ENCODE assay signal across 12 cellular contexts in genomic region chr11:65362320-65362931, GRCh38. TPM values are rescaled to one million over a fixed set of nuclear protein-coding genes. Genes with fewer than 3 reads are reported as not detected.
DNase-seq lines count a peak whose midpoint lies in the region; ATAC-seq and TF ChIP-seq lines count a peak whose summit lies in the region.
"Had no signal": no experiment of that assay in that cellular context is flagged by ENCODE, and none has a peak within 500 bp of the region (broad histone marks: within the 10 kb centered on the region; RNA-seq: fewer than 3 reads in every experiment).

No MANE protein-coding gene starts in this region.

- no peak overlapping the region for H3K4me3 Mint-ChIP-seq in activated CD8-positive, alpha-beta T cell treated with anti-CD3 and anti-CD28 coated beads for 36 hours
- no peak overlapping the region for H3K4me3 Mint-ChIP-seq in stimulated activated naive CD8-positive, alpha-beta T cell treated with anti-CD3 and anti-CD28 coated beads, Interleukin-15, amount 100 ng/mL, for 72 hours
- H3K4me3 Mint-ChIP-seq: activated naive CD4-positive, alpha-beta T cell treated with anti-CD3 and anti-CD28 coated beads, Interleukin-2, amount 50 U/mL, for 24 hours had no signal

- no peaks in the 10 kb centered on the region for H3K27me3 Mint-ChIP-seq in activated CD8-positive, alpha-beta T cell treated with anti-CD3 and anti-CD28 coated beads for 36 hours
- no peaks in the 10 kb centered on the region for H3K27me3 Mint-ChIP-seq in stimulated activated naive CD8-positive, alpha-beta T cell treated with anti-CD3 and anti-CD28 coated beads, Interleukin-15, amount 100 ng/mL, for 72 hours
- H3K27me3 Mint-ChIP-seq: activated naive CD4-positive, alpha-beta T cell treated with anti-CD3 and anti-CD28 coated beads, Interleukin-2, amount 50 U/mL, for 24 hours had no signal

- H3K4me1 Mint-ChIP-seq in activated CD8-positive, alpha-beta T cell treated with anti-CD3 and anti-CD28 coated beads for 36 hours (ENCODE audit: low read depth), result peaks cover 3% of the 10 kb centered on the region
- H3K4me1 Mint-ChIP-seq in stimulated activated naive CD8-positive, alpha-beta T cell treated with anti-CD3 and anti-CD28 coated beads, Interleukin-15, amount 100 ng/mL, for 72 hours, result peaks cover 6% of the 10 kb centered on the region

- peak overlapping the region in 1 of 2 donors; percentile 34 for H3K27ac Mint-ChIP-seq in activated naive CD4-positive, alpha-beta T cell treated with anti-CD3 and anti-CD28 coated beads, Interleukin-2, amount 50 U/mL, for 72 hours
- H3K27ac Mint-ChIP-seq in activated CD8-positive, alpha-beta T cell treated with anti-CD3 and anti-CD28 coated beads for 36 hours, result peak overlapping the region; percentile 63
- no peak overlapping the region for H3K27ac Mint-ChIP-seq in stimulated activated naive CD8-positive, alpha-beta T cell treated with anti-CD3 and anti-CD28 coated beads, Interleukin-15, amount 100 ng/mL, for 72 hours
- H3K27ac Mint-ChIP-seq: activated naive CD4-positive, alpha-beta T cell treated with anti-CD3 and anti-CD28 coated beads, Interleukin-2, amount 50 U/mL, for 24 hours had no signal

- peak; percentile 74 to 80 for ATAC-seq in activated naive CD4-positive, alpha-beta T cell treated with anti-CD3 and anti-CD28 coated beads, Interleukin-2, amount 50 U/mL, for 72 hours
- peak; percentile 43 for ATAC-seq in HG03521 (IDR thresholded peaks at IDR 0.05; ENCODE audit: unreplicated experiment)
- ATAC-seq in activated CD8-positive, alpha-beta T cell treated with anti-CD3 and anti-CD28 coated beads for 36 hours, result peak; percentile 34
- peak; percentile 59 for ATAC-seq in stimulated activated naive CD8-positive, alpha-beta T cell treated with anti-CD3 and anti-CD28 coated beads, Interleukin-15, amount 100 ng/mL, for 72 hours
- no peak for ATAC-seq in HG02759 (IDR thresholded peaks at IDR 0.05; ENCODE audit: unreplicated experiment)
- ATAC-seq: gastrocnemius medialis had no signal

- TF ChIP-seq CTCF in activated CD8-positive, alpha-beta T cell treated with anti-CD3 and anti-CD28 coated beads for 36 hours (IDR thresholded peaks at IDR 0.05), result no peak

- DNase-seq in activated naive CD4-positive, alpha-beta T cell treated with anti-CD3 and anti-CD28 coated beads, Interleukin-2, amount 50 U/mL, for 72 hours (ENCODE audit: low spot score in 2 of 2), result no peak
- no peak for DNase-seq in activated naive CD4-positive, alpha-beta T cell treated with Interleukin-2 at 50 U/mL for 16 hours
- peak; percentile 8 for DNase-seq in activated CD8-positive, alpha-beta T cell treated with anti-CD3 and anti-CD28 coated beads for 36 hours
- no peak for DNase-seq in stimulated activated naive CD8-positive, alpha-beta T cell treated with anti-CD3 and anti-CD28 coated beads, Interleukin-15, amount 100 ng/mL, for 72 hours
- DNase-seq in hypothalamus (lab: John Stamatoyannopoulos, UW), result no peak
- no peak for DNase-seq in SIG-M5 treated with dmso at 0.1 percent for 504 hours (lab: John Stamatoyannopoulos, UW; ENCODE audit: unreplicated experiment)
- DNase-seq: colonic mucosa, gastrocnemius medialis, trophoblast cell had no signal

- POLR2A ChIA-PET in activated CD8-positive, alpha-beta T cell treated with anti-CD3 and anti-CD28 coated beads for 36 hours (lab: Charles Lee), result interaction anchor here (0.6 to 1.7 kb wide), 5 partner anchors 18 to 144 kb away, joined by 3 to 6 read pairs (median 4); partner anchors contain the start of gene MALAT1

- no peaks in the 10 kb centered on the region for H3K36me3 Mint-ChIP-seq in activated naive CD4-positive, alpha-beta T cell treated with anti-CD3 and anti-CD28 coated beads, Interleukin-2, amount 50 U/mL, for 72 hours
- no peaks in the 10 kb centered on the region for H3K36me3 Mint-ChIP-seq in activated CD8-positive, alpha-beta T cell treated with anti-CD3 and anti-CD28 coated beads for 36 hours (ENCODE audit: low read depth)
- H3K36me3 Mint-ChIP-seq: activated naive CD4-positive, alpha-beta T cell treated with anti-CD3 and anti-CD28 coated beads, Interleukin-2, amount 50 U/mL, for 24 hours had no signal

- no peaks in the 10 kb centered on the region for H3K9me3 Mint-ChIP-seq in activated naive CD4-positive, alpha-beta T cell treated with anti-CD3 and anti-CD28 coated beads, Interleukin-2, amount 50 U/mL, for 72 hours
- H3K9me3 Mint-ChIP-seq in activated CD8-positive, alpha-beta T cell treated with anti-CD3 and anti-CD28 coated beads for 36 hours, result no peaks in the 10 kb centered on the region
- no peaks in the 10 kb centered on the region for H3K9me3 Mint-ChIP-seq in stimulated activated naive CD8-positive, alpha-beta T cell treated with anti-CD3 and anti-CD28 coated beads, Interleukin-15, amount 100 ng/mL, for 72 hours
- H3K9me3 Mint-ChIP-seq: activated naive CD4-positive, alpha-beta T cell treated with anti-CD3 and anti-CD28 coated beads, Interleukin-2, amount 50 U/mL, for 24 hours had no signal

- CTCF ChIA-PET in activated CD8-positive, alpha-beta T cell treated with anti-CD3 and anti-CD28 coated beads for 36 hours (lab: Charles Lee), result interaction anchor here (0.8 to 1.5 kb wide), 3 partner anchors 12 to 231 kb away, joined by 3 to 4 read pairs (median 3); no protein-coding TSS in a partner anchor

- intact Hi-C loops in activated CD8-positive, alpha-beta T cell treated with anti-CD3 and anti-CD28 coated beads for 36 hours (cut with micrococcal nuclease), result no loop called here

RNA-seq across cellular contexts. Expression of gene TIGD3, which starts 7.9 kb away (rescaled TPM):
- total RNA-seq in activated naive CD4-positive, alpha-beta T cell treated with anti-CD3 and anti-CD28 coated beads, Interleukin-2, amount 50 U/mL, for 72 hours, result 1 to 10 TPM in 1 of 2 donors, under 1 TPM in 1; 0.76 to 4.0 TPM
- total RNA-seq in activated CD8-positive, alpha-beta T cell treated with anti-CD3 and anti-CD28 coated beads for 36 hours, result 1 to 10 TPM in 1 of 2 experiments, under 1 TPM in 1; 0.65 to 1.4 TPM

RNA-seq across cellular contexts. Expression of gene SLC25A45, which starts 20.0 kb away (rescaled TPM):
- 10 to 100 TPM in 1 of 2 donors, 1 to 10 TPM in 1; 9.7 to 18.5 TPM for total RNA-seq in activated naive CD4-positive, alpha-beta T cell treated with anti-CD3 and anti-CD28 coated beads, Interleukin-2, amount 50 U/mL, for 72 hours
- 10 to 100 TPM; 12.8 to 14.4 TPM for total RNA-seq in activated CD8-positive, alpha-beta T cell treated with anti-CD3 and anti-CD28 coated beads for 36 hours

RNA-seq across cellular contexts. Expression of gene FRMD8, which starts 24.0 kb away (rescaled TPM):
- 10 to 100 TPM; 39.7 to 53.4 TPM for total RNA-seq in activated naive CD4-positive, alpha-beta T cell treated with anti-CD3 and anti-CD28 coated beads, Interleukin-2, amount 50 U/mL, for 72 hours
- 10 to 100 TPM; 26.8 to 33.3 TPM for total RNA-seq in activated CD8-positive, alpha-beta T cell treated with anti-CD3 and anti-CD28 coated beads for 36 hours

RNA-seq across cellular contexts. Expression of gene DPF2, which starts 28.8 kb away (rescaled TPM):
- total RNA-seq in activated naive CD4-positive, alpha-beta T cell treated with anti-CD3 and anti-CD28 coated beads, Interleukin-2, amount 50 U/mL, for 72 hours, result 10 to 100 TPM; 75.3 to 79.4 TPM
- total RNA-seq in activated CD8-positive, alpha-beta T cell treated with anti-CD3 and anti-CD28 coated beads for 36 hours, result 10 to 100 TPM; 50.3 to 61.5 TPM

RNA-seq across cellular contexts. Expression of gene CDC42EP2, which starts 47.8 kb away (rescaled TPM):
- 1 to 10 TPM; 3.5 to 3.9 TPM for total RNA-seq in activated naive CD4-positive, alpha-beta T cell treated with anti-CD3 and anti-CD28 coated beads, Interleukin-2, amount 50 U/mL, for 72 hours
- total RNA-seq in activated CD8-positive, alpha-beta T cell treated with anti-CD3 and anti-CD28 coated beads for 36 hours, result 1 to 10 TPM in 1 of 2 experiments, not detected in 1; 1.2 TPM
